Comparison of ENCODE assay signal across 23 cellular contexts in the genomic region with DNA sequence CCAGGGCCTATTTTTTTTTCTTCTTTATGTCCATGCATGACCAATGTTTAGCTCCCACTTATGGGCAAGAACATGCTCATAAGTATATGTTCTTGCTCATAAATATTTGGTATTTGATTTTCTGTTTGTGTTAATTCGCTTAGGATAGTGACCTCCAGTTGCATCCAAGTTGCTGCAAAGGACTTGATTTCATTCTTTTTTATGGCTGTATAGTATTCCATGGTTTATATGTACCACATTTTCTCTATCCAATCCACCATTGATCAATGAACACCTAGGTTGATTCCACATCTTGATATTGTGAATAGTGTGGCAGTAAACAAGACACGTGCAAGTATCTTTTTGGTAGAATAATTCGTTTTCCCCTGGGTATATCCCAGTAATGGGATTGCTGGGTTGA.
DNase-seq lines count a peak whose midpoint lies in the region; ATAC-seq and TF ChIP-seq lines count a peak whose summit lies in the region.
"Had no signal": no experiment of that assay in that cellular context is flagged by ENCODE, and none has a peak within 500 bp of the region (broad histone marks: within the 10 kb centered on the region; RNA-seq: fewer than 3 reads in every experiment).

No MANE protein-coding gene starts in this region.

- CTCF ChIA-PET in WTC11 (lab: Charles Lee), result no interaction called here

- POLR2A ChIA-PET in WTC11 (lab: Charles Lee), result no interaction called here

- H3K9me3 ChIP-seq in T-helper 17 cell (ENCODE audit: control insufficient read depth, low read length, poor library complexity, severe bottlenecking), result no peaks in the 10 kb centered on the region
- H3K9me3 ChIP-seq: Caco-2, SJCRH30 had no signal

- no peaks in the 10 kb centered on the region for H3K27me3 Mint-ChIP-seq in activated naive CD8-positive, alpha-beta T cell
- H3K27me3 Mint-ChIP-seq in activated naive CD8-positive, alpha-beta T cell treated with anti-CD3 and anti-CD28 coated beads for 36 hours, result no peaks in the 10 kb centered on the region
- H3K27me3 Mint-ChIP-seq in T-helper 17 cell (no peaks in the 10 kb centered on the region), memory B cell (no peaks in the 10 kb centered on the region), WTC11 (ENCODE audit: low read depth) (no peaks in the 10 kb centered on the region)
- H3K27me3 Mint-ChIP-seq: CD4-positive, alpha-beta memory T cell had no signal

- peaks cover 33% of the 10 kb centered on the region for H3K36me3 Mint-ChIP-seq in activated naive CD8-positive, alpha-beta T cell
- peaks cover 51% of the 10 kb centered on the region for H3K36me3 Mint-ChIP-seq in activated naive CD8-positive, alpha-beta T cell treated with anti-CD3 and anti-CD28 coated beads for 36 hours
- H3K36me3 Mint-ChIP-seq in T-helper 17 cell (ENCODE audit: low read depth) (peaks cover 5% of the 10 kb centered on the region), memory B cell (peaks cover 36% of the 10 kb centered on the region), WTC11 (peaks cover 10% of the 10 kb centered on the region)

- H3K27ac Mint-ChIP-seq in activated naive CD8-positive, alpha-beta T cell, result peak overlapping the region; percentile 66
- H3K27ac Mint-ChIP-seq in activated naive CD8-positive, alpha-beta T cell treated with anti-CD3 and anti-CD28 coated beads for 36 hours, result no peak overlapping the region
- H3K27ac Mint-ChIP-seq in T-helper 17 cell (peak overlapping the region; percentile 91), memory B cell (peak overlapping the region; percentile 65), WTC11 (no peak overlapping the region)

- no peak for TF ChIP-seq CTCF in WTC11 (IDR thresholded peaks at IDR 0.05)

- no peak overlapping the region for H3K4me3 Mint-ChIP-seq in activated naive CD8-positive, alpha-beta T cell
- no peak overlapping the region for H3K4me3 Mint-ChIP-seq in activated naive CD8-positive, alpha-beta T cell treated with anti-CD3 and anti-CD28 coated beads for 36 hours
- no peak overlapping the region for H3K4me3 Mint-ChIP-seq in T-helper 17 cell
- H3K4me3 Mint-ChIP-seq in memory B cell, result no peak overlapping the region
- H3K4me3 Mint-ChIP-seq in WTC11, result no peak overlapping the region
- H3K4me3 Mint-ChIP-seq: CD4-positive, alpha-beta memory T cell had no signal

- no peak for DNase-seq in activated naive CD8-positive, alpha-beta T cell treated with anti-CD3 and anti-CD28 coated beads for 36 hours
- DNase-seq in T-helper 17 cell, result no peak
- no peak for DNase-seq in memory B cell (ENCODE audit: low spot score in 2 of 2)
- DNase-seq in WTC11 (ENCODE audit: low spot score), result no peak
- DNase-seq in pons (ENCODE audit: low spot score), result no peak
- DNase-seq: 8988T; ACHN; Caco-2; CD4-positive, alpha-beta memory T cell; GOT3; HCEC 1CT; Karpas-422; NCI-H1092 treated with DMSO at 0.1 percent for 48 hours; NCI-H1436; NCI-H187; NCI-H524 treated with DMSO at 0.1 percent for 48 hours; NCI-H774; PC-9; SJCRH30 had no signal

- peaks cover 44% of the 10 kb centered on the region for H3K4me1 Mint-ChIP-seq in activated naive CD8-positive, alpha-beta T cell (ENCODE audit: low read depth)
- peaks cover 39% of the 10 kb centered on the region for H3K4me1 Mint-ChIP-seq in activated naive CD8-positive, alpha-beta T cell treated with anti-CD3 and anti-CD28 coated beads for 36 hours
- H3K4me1 Mint-ChIP-seq in T-helper 17 cell (peaks cover 23% of the 10 kb centered on the region), memory B cell (peaks cover 19% of the 10 kb centered on the region), WTC11 (peaks cover 19% of the 10 kb centered on the region)

- no peaks in the 10 kb centered on the region for H3K9me3 Mint-ChIP-seq in activated naive CD8-positive, alpha-beta T cell (ENCODE audit: low read depth)
- peaks cover 7% of the 10 kb centered on the region for H3K9me3 Mint-ChIP-seq in activated naive CD8-positive, alpha-beta T cell treated with anti-CD3 and anti-CD28 coated beads for 36 hours
- H3K9me3 Mint-ChIP-seq in memory B cell (no peaks in the 10 kb centered on the region), WTC11 (peaks cover 10% of the 10 kb centered on the region)
- H3K9me3 Mint-ChIP-seq: CD4-positive, alpha-beta memory T cell had no signal

- ATAC-seq in T-helper 17 cell, result no peak
- ATAC-seq in memory B cell (ENCODE audit: low read depth), result no peak
- no peak for ATAC-seq in GM21825 (IDR thresholded peaks at IDR 0.05; ENCODE audit: unreplicated experiment)
- ATAC-seq in WTC11, result no peak
- ATAC-seq: Right ventricle myocardium inferior, SK-N-SH treated with all-trans-retinoic acid at 6 μM for 48 hours had no signal

TF ChIP-seq in WTC11, 78 proteins besides CTCF, POLR2A, EP300 and RAD21:
- TF ChIP-seq PRDM15 (CRISPR knock-in tag; IDR thresholded peaks at IDR 0.05) (no peak), CREM (CRISPR knock-in tag; IDR thresholded peaks at IDR 0.05) (no peak), SP1 (CRISPR knock-in tag; conservative IDR thresholded peaks at IDR 0.05) (no peak)
TF ChIP-seq in WTC11: peak in this region for 0.

Comparison
In these comparisons a context has a peak if more than half of its experiments do, and no peak if none do; other contexts are left out.
1. H3K27ac Mint-ChIP-seq: peak in activated naive CD8-positive, alpha-beta T cell (single experiment), T-helper 17 cell (single experiment) and memory B cell (single experiment); none in activated naive CD8-positive, alpha-beta T cell treated with anti-CD3 and anti-CD28 coated beads for 36 hours (single experiment) and WTC11 (single experiment).